Comparison of ENCODE assay signal across 8 cellular contexts in genomic region chr7:55533050-55533728, GRCh38. TPM values are rescaled to one million over a fixed set of nuclear protein-coding genes. Genes with fewer than 3 reads are reported as not detected.
DNase-seq lines count a peak whose midpoint lies in the region; ATAC-seq and TF ChIP-seq lines count a peak whose summit lies in the region.

No MANE protein-coding gene starts in this region.

- ATAC-seq in GM21529 (IDR thresholded peaks at IDR 0.05; ENCODE audit: unreplicated experiment) (peak; percentile 54), activated B cell treated with CpG ODN at 0.5 μM for 24 hours (ENCODE audit: low read depth) (peak; percentile 48)

- CTCF ChIA-PET in activated B cell treated with CpG ODN at 0.5 μM for 24 hours (lab: Charles Lee) = interaction anchor here (0.9 to 3.0 kb wide), 5 partner anchors 9 to 61 kb away, joined by 3 to 16 read pairs (median 5); no protein-coding TSS in a partner anchor

- H3K4me3 Mint-ChIP-seq in activated B cell treated with CpG ODN at 0.5 μM for 24 hours (peak overlapping the region; percentile 85), progenitor cell of endocrine pancreas (ENCODE audit: low read depth) (no peak overlapping the region)

- peak overlapping the region; percentile 98 for H3K27ac Mint-ChIP-seq in activated B cell treated with CpG ODN at 0.5 μM for 24 hours
- H3K27ac Mint-ChIP-seq in progenitor cell of endocrine pancreas = no peak overlapping the region

- peaks cover 55% of the 10 kb centered on the region for H3K36me3 Mint-ChIP-seq in activated B cell treated with CpG ODN at 0.5 μM for 24 hours (ENCODE audit: low read depth)
- H3K36me3 Mint-ChIP-seq in progenitor cell of endocrine pancreas (ENCODE audit: insufficient read depth) = no peaks in the 10 kb centered on the region

- H3K4me1 Mint-ChIP-seq in activated B cell treated with CpG ODN at 0.5 μM for 24 hours (peaks cover 99% of the 10 kb centered on the region), progenitor cell of endocrine pancreas (ENCODE audit: low read depth) (no peaks in the 10 kb centered on the region)

- no peak for TF ChIP-seq CTCF in activated B cell treated with CpG ODN at 0.5 μM for 24 hours (IDR thresholded peaks at IDR 0.05)
- TF ChIP-seq CTCF in progenitor cell of endocrine pancreas (IDR thresholded peaks at IDR 0.05; ENCODE audit: unreplicated experiment) = no peak

- H3K9me3 Mint-ChIP-seq in activated B cell treated with CpG ODN at 0.5 μM for 24 hours (peaks cover 3% of the 10 kb centered on the region), progenitor cell of endocrine pancreas (ENCODE audit: low read depth) (no peaks in the 10 kb centered on the region)

- H3K27me3 Mint-ChIP-seq in activated B cell treated with CpG ODN at 0.5 μM for 24 hours = no peaks in the 10 kb centered on the region
- no peaks in the 10 kb centered on the region for H3K27me3 Mint-ChIP-seq in progenitor cell of endocrine pancreas

- POLR2A ChIA-PET in activated B cell treated with CpG ODN at 0.5 μM for 24 hours (lab: Charles Lee) = interaction anchor here (0.6 to 22.9 kb wide), 26 partner anchors 8 to 774 kb away, joined by 3 to 651 read pairs (median 5); partner anchors contain the start of genes CCT6A, CHCHD2, LANCL2 and PSPH

- intact Hi-C loops in activated B cell treated with CpG ODN at 0.5 μM for 24 hours (cut with micrococcal nuclease) = loop anchor here (1.0 to 5.0 kb wide), 4 partner anchors 168 to 518 kb away; partner anchors contain the start of genes CCT6A, LANCL2 and PSPH

- peak; percentile 58 for DNase-seq in EH (ENCODE audit: low read depth)
- DNase-seq in KG1 (lab: John Stamatoyannopoulos, UW) = peak; percentile 71
- peak; percentile 62 for DNase-seq in activated B cell treated with CpG ODN at 0.5 μM for 24 hours
- DNase-seq in cerebellar cortex (ENCODE audit: low spot score) = peak; percentile 40
- peak; percentile 78 for DNase-seq in pons (ENCODE audit: low spot score)
- DNase-seq in progenitor cell of endocrine pancreas (ENCODE audit: low spot score, unreplicated experiment) = no peak
- DNase-seq in COLO829 (ENCODE audit: low spot score) = no peak

RNA-seq across cellular contexts. Expression of gene VOPP1, which starts 39.1 kb away (rescaled TPM):
- total RNA-seq in activated B cell treated with CpG ODN at 0.5 μM for 24 hours (403 and 438 TPM in 2 replicates), progenitor cell of endocrine pancreas (45.6 and 47.8 TPM in 2 replicates)

Comparison
In these comparisons a context has a peak if more than half of its experiments do, and no peak if none do; other contexts are left out.
1. DNase-seq: peak in EH (single experiment), KG1 (single experiment), activated B cell treated with CpG ODN at 0.5 μM for 24 hours (single experiment), cerebellar cortex (single experiment) and pons (single experiment); none in progenitor cell of endocrine pancreas (single experiment) and COLO829 (single experiment).